ENCODE assay signal across 1 cellular context in the genomic region with DNA sequence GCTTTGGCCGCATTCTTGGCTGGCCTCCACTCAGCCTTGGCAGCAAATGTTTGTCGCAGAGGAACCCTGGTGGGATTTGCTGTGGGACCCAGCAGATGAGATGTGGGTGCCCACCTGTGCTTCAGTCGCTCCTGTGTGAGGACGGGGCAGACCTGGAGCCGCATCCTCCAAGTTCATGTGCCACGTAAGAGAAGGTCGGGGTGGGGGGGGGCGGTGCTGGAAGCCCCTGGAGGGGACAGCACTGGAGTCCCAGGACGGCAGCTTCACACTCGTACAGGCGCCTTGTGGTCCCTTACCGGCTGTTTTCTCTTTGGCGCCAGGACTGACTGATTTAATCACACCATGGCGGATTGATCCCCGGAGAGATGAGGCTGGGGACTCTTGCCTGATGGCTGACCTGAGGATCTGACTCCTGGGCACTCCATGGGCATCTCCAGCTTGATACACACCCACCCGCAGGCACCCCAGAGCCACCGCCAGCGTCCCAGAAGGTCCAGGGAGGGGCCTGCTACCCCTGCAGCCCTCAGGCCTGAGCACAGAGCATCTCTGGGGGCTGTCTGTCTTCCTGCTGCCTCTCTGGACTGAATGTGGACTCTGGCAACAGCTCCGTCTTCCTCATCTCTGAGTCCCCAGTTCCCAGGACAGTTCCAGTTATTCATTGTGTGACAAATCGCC.
TF ChIP-seq lines count a peak whose summit lies in the region.

No MANE protein-coding gene starts in this region.

TF ChIP-seq in WTC11, 78 proteins besides CTCF, POLR2A, EP300 and RAD21 (continued from another document):
- TF ChIP-seq STAT6 (CRISPR knock-in tag; conservative IDR thresholded peaks at IDR 0.05; ENCODE audit: low read depth) (no peak), GABPB1 (CRISPR knock-in tag; IDR thresholded peaks at IDR 0.05) (no peak), KAT7 (CRISPR knock-in tag; IDR thresholded peaks at IDR 0.05; ENCODE audit: borderline replicate concordance) (no peak), IRF2 (CRISPR knock-in tag; IDR thresholded peaks at IDR 0.05; ENCODE audit: borderline replicate concordance, low read depth) (no peak), NR1H2 (CRISPR knock-in tag; IDR thresholded peaks at IDR 0.05) (no peak), ZNF138 (CRISPR knock-in tag; conservative IDR thresholded peaks at IDR 0.05) (no peak), NR2C2 (CRISPR knock-in tag; IDR thresholded peaks at IDR 0.05) (no peak), PRRX2 (CRISPR knock-in tag; IDR thresholded peaks at IDR 0.05) (no peak)
- TF ChIP-seq, protein P1, sequence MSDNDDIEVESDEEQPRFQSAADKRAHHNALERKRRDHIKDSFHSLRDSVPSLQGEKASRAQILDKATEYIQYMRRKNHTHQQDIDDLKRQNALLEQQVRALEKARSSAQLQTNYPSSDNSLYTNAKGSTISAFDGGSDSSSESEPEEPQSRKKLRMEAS (CRISPR knock-in tag; IDR thresholded peaks at IDR 0.05) = no peak
